In the genomic region with DNA sequence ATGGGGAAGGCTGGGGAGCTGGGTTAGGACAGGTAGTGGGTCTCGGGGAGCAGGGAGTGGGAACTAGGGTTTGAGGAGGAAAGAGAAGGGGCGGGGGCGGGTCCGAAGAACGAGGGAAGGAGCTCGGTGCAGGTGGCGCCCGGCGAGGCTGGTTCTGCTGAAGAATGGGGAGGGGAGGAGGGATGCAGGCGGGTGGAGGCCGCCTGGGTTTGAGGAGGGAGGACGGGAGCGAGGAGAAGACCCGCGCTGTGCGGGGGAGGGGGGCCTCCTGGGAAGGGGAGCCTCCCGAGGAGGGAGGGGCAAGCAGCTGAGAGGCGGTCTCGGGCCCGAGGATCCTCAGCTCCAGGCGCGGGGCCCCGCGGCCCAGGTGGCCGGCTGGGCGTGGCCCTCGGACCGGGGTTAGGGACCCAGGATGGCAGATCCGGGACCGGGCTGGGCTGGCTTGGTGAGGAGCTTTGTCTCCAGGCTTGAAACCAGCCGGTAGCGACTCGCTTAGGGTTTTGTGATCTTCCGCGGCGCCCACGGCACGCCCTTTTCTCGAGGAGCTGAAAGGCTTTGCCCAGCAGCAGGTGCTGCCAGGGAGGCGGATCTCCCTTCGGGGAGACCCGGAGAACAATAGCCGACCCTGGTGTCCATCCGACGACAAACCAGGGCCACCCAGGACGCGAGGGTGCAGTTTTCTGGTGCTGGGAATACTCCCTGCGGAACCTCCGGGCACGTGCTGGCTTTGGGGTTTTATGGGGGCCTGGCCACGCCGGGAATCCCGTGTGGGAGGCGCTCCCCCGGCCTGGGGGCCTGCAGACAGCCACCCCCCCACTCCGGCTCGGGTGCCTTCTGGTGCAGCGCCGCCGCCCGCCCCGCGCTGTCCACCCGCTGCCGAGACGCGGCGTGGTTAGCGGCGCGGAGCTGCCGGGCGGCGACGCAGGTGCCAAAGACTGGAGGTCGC, we compare ENCODE assay signal across 9 cellular contexts. TPM values are rescaled to one million over a fixed set of nuclear protein-coding genes. Genes with fewer than 3 reads are reported as not detected.
DNase-seq lines count a peak whose midpoint lies in the region; ATAC-seq and TF ChIP-seq lines count a peak whose summit lies in the region.
"Had no signal": no experiment of that assay in that cellular context is flagged by ENCODE, and none has a peak within 500 bp of the region (broad histone marks: within the 10 kb centered on the region; RNA-seq: fewer than 3 reads in every experiment).

No MANE protein-coding gene starts in this region.

- DNase-seq in GM23338 (ENCODE audit: low spot score) (peak; percentile 82), NCI-H2227 (lab: John Stamatoyannopoulos, UW; ENCODE audit: unreplicated experiment) (peak; percentile 86), osteoblast (ENCODE audit: insufficient read length, low spot score, missing footprints) (peak; percentile 56), activated gamma-delta T cell (lab: John Stamatoyannopoulos, UW) (no peak), NCI-H446 (lab: John Stamatoyannopoulos, UW) (no peak)
- DNase-seq: activated CD4-positive, CD25-positive, alpha-beta regulatory T cell had no signal

- peaks cover 58% of the 10 kb centered on the region for H3K27me3 Mint-ChIP-seq in GM23338 (ENCODE audit: insufficient read depth, low read depth, poor library complexity)
- peaks cover 8% of the 10 kb centered on the region for H3K27me3 Mint-ChIP-seq in brain

- ATAC-seq in GM23338 (peak; percentile 37), HG02571 (IDR thresholded peaks at IDR 0.05; ENCODE audit: unreplicated experiment) (no peak), GM19035 (IDR thresholded peaks at IDR 0.05; ENCODE audit: unreplicated experiment) (no peak)

- H3K4me1 Mint-ChIP-seq in GM23338 (peaks cover 6% of the 10 kb centered on the region; the same call in 2 of the 3 replicates), brain (peaks cover 59% of the 10 kb centered on the region)

- H3K4me3 Mint-ChIP-seq in GM23338, result peak overlapping the region; percentile 74
- H3K4me3 Mint-ChIP-seq in brain, result peak overlapping the region; percentile 89 to 98 (median 95)

- H3K27ac Mint-ChIP-seq in GM23338 (no peak overlapping the region), brain (peak overlapping the region; percentile 63 to 99 (median 95))

- H3K36me3 Mint-ChIP-seq in GM23338 (ENCODE audit: low read depth) (no peaks in the 10 kb centered on the region), brain (no peaks in the 10 kb centered on the region)

- peak overlapping the region; percentile 93; the same call in 1 of the 2 replicates for H2AFZ ChIP-seq in GM23338
- H2AFZ ChIP-seq in osteoblast (ENCODE audit: low read length), result no peak overlapping the region

- H3K9me3 Mint-ChIP-seq in GM23338, result no peaks in the 10 kb centered on the region
- H3K9me3 Mint-ChIP-seq in brain, result no peaks in the 10 kb centered on the region

- no peak for TF ChIP-seq CTCF in GM23338 (conservative IDR thresholded peaks at IDR 0.05; ENCODE audit: low read depth in 2 of 2)
- TF ChIP-seq CTCF in brain (conservative IDR thresholded peaks at IDR 0.05), result no peak
- no peak for TF ChIP-seq CTCF in osteoblast (IDR thresholded peaks at IDR 0.05; ENCODE audit: extremely low read depth, low read depth, low read length)

- 0 out of 2 replicates have a peak, but pooled peaks cover 5% of the 10 kb centered on the region for H3F3A ChIP-seq in GM23338 (replicated peaks; ENCODE audit: low read depth)

- H4K20me1 ChIP-seq in GM23338 (replicated peaks; ENCODE audit: insufficient read depth) (peaks cover 25% of the 10 kb centered on the region), osteoblast (ENCODE audit: insufficient read depth, low read length) (peaks cover 2% of the 10 kb centered on the region)

- H3K36me3 ChIP-seq in GM23338 (ENCODE audit: insufficient read depth), result no peaks in the 10 kb centered on the region
- no peaks in the 10 kb centered on the region for H3K36me3 ChIP-seq in osteoblast (ENCODE audit: insufficient read depth, low read length)

- H3K79me2 ChIP-seq in GM23338 (replicated peaks; ENCODE audit: insufficient read depth), result no peaks in the 10 kb centered on the region
- no peaks in the 10 kb centered on the region for H3K79me2 ChIP-seq in osteoblast (ENCODE audit: insufficient read depth, low read length)

- no peak overlapping the region for H3K27ac ChIP-seq in GM23338 (ENCODE audit: low read depth)
- H3K27ac ChIP-seq in osteoblast (ENCODE audit: low read depth, low read length), result no peak overlapping the region

- peak overlapping the region; percentile 96 for H3K4me2 ChIP-seq in GM23338
- no peak overlapping the region for H3K4me2 ChIP-seq in osteoblast (ENCODE audit: insufficient read depth, low read length)

- no peaks in the 10 kb centered on the region for H3K9me2 ChIP-seq in GM23338 (ENCODE audit: insufficient read depth)

- H3K27me3 ChIP-seq in GM23338 (ENCODE audit: insufficient read depth), result peaks cover 94% of the 10 kb centered on the region
- H3K27me3 ChIP-seq in osteoblast (ENCODE audit: insufficient read depth, low read length), result peaks cover 88% of the 10 kb centered on the region

- H3K4me3 ChIP-seq in GM23338 (peak overlapping the region; percentile 82), osteoblast (ENCODE audit: insufficient read depth, low read length) (no peak overlapping the region)

- H3K9me3 ChIP-seq in osteoblast (ENCODE audit: low read depth, low read length), result no peaks in the 10 kb centered on the region

- H3K4me1 ChIP-seq in GM23338 (ENCODE audit: insufficient read depth) (peaks cover 8% of the 10 kb centered on the region), osteoblast (ENCODE audit: insufficient read depth, low read length) (no peaks in the 10 kb centered on the region)

TF ChIP-seq in GM23338, 12 proteins besides CTCF, POLR2A, EP300 and RAD21 (continues in another document):
- TF ChIP-seq STAT1 (IDR thresholded peaks at IDR 0.05; ENCODE audit: unreplicated experiment) (no peak), JUNB (IDR thresholded peaks at IDR 0.05; ENCODE audit: unreplicated experiment) (no peak), POLR2AphosphoS5 (IDR thresholded peaks at IDR 0.05; ENCODE audit: low read depth) (no peak), ZNF331 (CRISPR knock-in tag; IDR thresholded peaks at IDR 0.05; ENCODE audit: low read depth) (no peak), ZNF114 (CRISPR knock-in tag; IDR thresholded peaks at IDR 0.05) (no peak), CREB1 (CRISPR knock-in tag; IDR thresholded peaks at IDR 0.05; ENCODE audit: low read depth) (no peak), NANOG (IDR thresholded peaks at IDR 0.05; ENCODE audit: borderline replicate concordance) (no peak), EZH2 (IDR thresholded peaks at IDR 0.05; ENCODE audit: low read depth, unreplicated experiment) (peak; percentile 61)
- TF ChIP-seq, protein P1, sequence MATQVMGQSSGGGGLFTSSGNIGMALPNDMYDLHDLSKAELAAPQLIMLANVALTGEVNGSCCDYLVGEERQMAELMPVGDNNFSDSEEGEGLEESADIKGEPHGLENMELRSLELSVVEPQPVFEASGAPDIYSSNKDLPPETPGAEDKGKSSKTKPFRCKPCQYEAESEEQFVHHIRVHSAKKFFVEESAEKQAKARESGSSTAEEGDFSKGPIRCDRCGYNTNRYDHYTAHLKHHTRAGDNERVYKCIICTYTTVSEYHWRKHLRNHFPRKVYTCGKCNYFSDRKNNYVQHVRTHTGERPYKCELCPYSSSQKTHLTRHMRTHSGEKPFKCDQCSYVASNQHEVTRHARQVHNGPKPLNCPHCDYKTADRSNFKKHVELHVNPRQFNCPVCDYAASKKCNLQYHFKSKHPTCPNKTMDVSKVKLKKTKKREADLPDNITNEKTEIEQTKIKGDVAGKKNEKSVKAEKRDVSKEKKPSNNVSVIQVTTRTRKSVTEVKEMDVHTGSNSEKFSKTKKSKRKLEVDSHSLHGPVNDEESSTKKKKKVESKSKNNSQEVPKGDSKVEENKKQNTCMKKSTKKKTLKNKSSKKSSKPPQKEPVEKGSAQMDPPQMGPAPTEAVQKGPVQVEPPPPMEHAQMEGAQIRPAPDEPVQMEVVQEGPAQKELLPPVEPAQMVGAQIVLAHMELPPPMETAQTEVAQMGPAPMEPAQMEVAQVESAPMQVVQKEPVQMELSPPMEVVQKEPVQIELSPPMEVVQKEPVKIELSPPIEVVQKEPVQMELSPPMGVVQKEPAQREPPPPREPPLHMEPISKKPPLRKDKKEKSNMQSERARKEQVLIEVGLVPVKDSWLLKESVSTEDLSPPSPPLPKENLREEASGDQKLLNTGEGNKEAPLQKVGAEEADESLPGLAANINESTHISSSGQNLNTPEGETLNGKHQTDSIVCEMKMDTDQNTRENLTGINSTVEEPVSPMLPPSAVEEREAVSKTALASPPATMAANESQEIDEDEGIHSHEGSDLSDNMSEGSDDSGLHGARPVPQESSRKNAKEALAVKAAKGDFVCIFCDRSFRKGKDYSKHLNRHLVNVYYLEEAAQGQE (IDR thresholded peaks at IDR 0.05; ENCODE audit: unreplicated experiment), result no peak

RNA-seq across cellular contexts. Expression of a gene that starts 1.4 kb away (rescaled TPM):
- total RNA-seq in GM23338 (2014; rRNA removed; shearing (Covaris generic)), result 8.1 and 10.3 TPM in 2 replicates
- polyA plus RNA-seq in GM23338 (2016; fragmentation: Nextera tagmentation; extraction: Ambion mirVana) (2.6 and 3.1 TPM in 2 replicates), brain (ENCODE audit: insufficient read depth, low read depth, low replicate concordance) (309 TPM)
- total RNA-seq in osteoblast, result not detected in 2 replicates

Comparison
In these comparisons a context has a peak if more than half of its experiments do, and no peak if none do; other contexts are left out.
1. DNase-seq: peak in GM23338 (single experiment), NCI-H2227 (single experiment) and osteoblast (single experiment); none in activated gamma-delta T cell (single experiment) and NCI-H446 (0 of 2).